20 cellular contexts compared by ENCODE assay signal in genomic region chr18:55605820-55606252, GRCh38. TPM values are rescaled to one million over a fixed set of nuclear protein-coding genes. Genes with fewer than 3 reads are reported as not detected.
DNase-seq lines count a peak whose midpoint lies in the region; ATAC-seq, FAIRE-seq and TF ChIP-seq lines count a peak whose summit lies in the region.
"Had no signal": no experiment of that assay in that cellular context is flagged by ENCODE, and none has a peak within 500 bp of the region (broad histone marks: within the 10 kb centered on the region; RNA-seq: fewer than 3 reads in every experiment).

No MANE protein-coding gene starts in this region.

- SMC1A ChIA-PET in GM12878 (lab: Charles Lee; ENCODE audit: uncharacterized antibody, unreplicated experiment) = interaction anchor here (0.8 kb wide), 1 partner anchor 10 kb away, joined by 3 read pairs; no protein-coding TSS in a partner anchor

- DNase-seq in GM12878 (ENCODE audit: low read depth, low spot score) (no peak), osteocyte (ENCODE audit: extremely low spot score, unreplicated experiment) (no peak), GOT3 (lab: John Stamatoyannopoulos, UW) (no peak), midbrain (lab: John Stamatoyannopoulos, UW) (no peak), left cardiac atrium (no peak)
- DNase-seq: activated CD4-positive, alpha-beta memory T cell treated with anti-CD3 and anti-CD28 coated beads, Interleukin-2, amount 10 ng/mL, durations not matched to agents 7 days and 5 days; activated gamma-delta T cell; DND-41; naive thymus-derived CD4-positive, alpha-beta T cell; NCI-H1417; NCI-H446 treated with DMSO at 0.1 percent for 48 hours; T-helper 9 cell had no signal

- no TSS peak for BruUV-seq in GM12878 (replicated peaks; lab: Mats Ljungman, UMichigan)

- ATAC-seq in GM18873 (IDR thresholded peaks at IDR 0.05; ENCODE audit: low FRiP score, unreplicated experiment) (peak; percentile 89), GM21576 (IDR thresholded peaks at IDR 0.05; ENCODE audit: unreplicated experiment) (peak; percentile 88), HG03039 (IDR thresholded peaks at IDR 0.05; ENCODE audit: unreplicated experiment) (peak; percentile 70), GM12878 (no peak), left cardiac atrium (no peak)
- ATAC-seq: naive thymus-derived CD4-positive, alpha-beta T cell had no signal

- H3K36me3 Mint-ChIP-seq in osteocyte (ENCODE audit: unreplicated experiment) = no peaks in the 10 kb centered on the region
- H3K36me3 Mint-ChIP-seq: IgD-negative memory B cell; naive thymus-derived CD4-positive, alpha-beta T cell had no signal

- TF ChIP-seq EP300 in GM12878 (IDR thresholded peaks at IDR 0.05; ENCODE audit: borderline replicate concordance in 1 of 2, control insufficient read depth in 1 of 2, low read depth in 2 of 2, low read length in 2 of 2) = no peak

- H3K36me3 ChIP-seq in GM12878 (ENCODE audit: control insufficient read depth in 2 of 2, insufficient read depth in 2 of 2, low read length in 1 of 2) = no peaks in the 10 kb centered on the region

- H3K27me3 ChIP-seq in GM12878 (replicated peaks in 1 of 2; ENCODE audit: control insufficient read depth in 2 of 2, insufficient read depth in 2 of 2, low read length in 1 of 2) = no peaks in the 10 kb centered on the region; a peak in 1 of 4 replicates

- CTCF ChIA-PET in GM12878 (lab: Yijun Ruan, JAX) = interaction anchor here (0.8 kb wide), 1 partner anchor 179 kb away, joined by 3 read pairs; no protein-coding TSS in a partner anchor

- no peak overlapping the region for H3K9ac ChIP-seq in GM12878 (ENCODE audit: control insufficient read depth, insufficient read depth, low read length)

- no peak for TF ChIP-seq RAD21 in GM12878 (IDR thresholded peaks at IDR 0.05; ENCODE audit: insufficient read depth, low read depth, low read length)

- no peak overlapping the region for H3K4me3 ChIP-seq in GM12878

- no peaks in the 10 kb centered on the region for H3K79me2 ChIP-seq in GM12878 (ENCODE audit: control insufficient read depth, insufficient read depth, low read length)

- no peak overlapping the region for H3K4me2 ChIP-seq in GM12878 (ENCODE audit: control insufficient read depth, insufficient read depth)

- H3K27me3 Mint-ChIP-seq in osteocyte (ENCODE audit: unreplicated experiment) = no peaks in the 10 kb centered on the region
- H3K27me3 Mint-ChIP-seq: activated CD4-positive, alpha-beta memory T cell treated with anti-CD3 and anti-CD28 coated beads, Interleukin-2, amount 10 ng/mL, durations not matched to agents 7 days and 5 days; stimulated activated naive CD8-positive, alpha-beta T cell treated with anti-CD3 and anti-CD28 coated beads, Interleukin-15, Interleukin-2, amounts not matched to agents 100 ng/mL and 50 ng/mL, for 24 hours had no signal

- H3K27ac Mint-ChIP-seq in osteocyte (ENCODE audit: unreplicated experiment) = no peak overlapping the region
- H3K27ac Mint-ChIP-seq: activated CD4-positive, alpha-beta memory T cell treated with anti-CD3 and anti-CD28 coated beads, Interleukin-2, amount 10 ng/mL, durations not matched to agents 7 days and 5 days; IgD-negative memory B cell; naive thymus-derived CD4-positive, alpha-beta T cell; stimulated activated naive CD8-positive, alpha-beta T cell treated with anti-CD3 and anti-CD28 coated beads, Interleukin-15, Interleukin-2, amounts not matched to agents 100 ng/mL and 50 ng/mL, for 24 hours had no signal

- H4K20me1 ChIP-seq in GM12878 (ENCODE audit: control insufficient read depth, insufficient read depth) = no peaks in the 10 kb centered on the region

- FAIRE-seq in GM12878 (lab: Jason Lieb, UNC) = no peak
- FAIRE-seq: endometrium, GM18507 had no signal

- 2% methylated on average over 5 of the region's 5 CpGs for WGBS in GM12878 (ENCODE audit: insufficient coverage, insufficient replicate concordance, low lambda C conversion rate, missing lambda C conversion rate)

- RAD21 ChIA-PET in GM12878 (lab: Charles Lee; ENCODE audit: unreplicated experiment) = no interaction called here

- TF ChIP-seq CTCF in GM12878 (IDR thresholded peaks at IDR 0.05 in 2 of 3, conservative IDR thresholded peaks at IDR 0.05 in 1 of 3; ENCODE audit: control insufficient read depth in 2 of 3, extremely low read depth in 1 of 3, insufficient read depth in 1 of 3, low read depth in 3 of 3, low read length in 3 of 3) (no peak), osteocyte (IDR thresholded peaks at IDR 0.05) (no peak)

- H3K4me1 Mint-ChIP-seq in osteocyte (ENCODE audit: unreplicated experiment) = no peaks in the 10 kb centered on the region
- H3K4me1 Mint-ChIP-seq: activated CD4-positive, alpha-beta memory T cell treated with anti-CD3 and anti-CD28 coated beads, Interleukin-2, amount 10 ng/mL, durations not matched to agents 7 days and 5 days; naive thymus-derived CD4-positive, alpha-beta T cell had no signal

- intact Hi-C loops in GM12878 (cut with micrococcal nuclease; ENCODE audit: unreplicated experiment) = no loop called here
- intact Hi-C loops in left cardiac atrium (cut with DNase I) = no loop called here

- no peak overlapping the region for H3K4me3 Mint-ChIP-seq in osteocyte (ENCODE audit: unreplicated experiment)
- H3K4me3 Mint-ChIP-seq: activated CD4-positive, alpha-beta memory T cell treated with anti-CD3 and anti-CD28 coated beads, Interleukin-2, amount 10 ng/mL, durations not matched to agents 7 days and 5 days; naive thymus-derived CD4-positive, alpha-beta T cell; stimulated activated naive CD8-positive, alpha-beta T cell treated with anti-CD3 and anti-CD28 coated beads, Interleukin-15, Interleukin-2, amounts not matched to agents 100 ng/mL and 50 ng/mL, for 24 hours had no signal

- no peak for TF ChIP-seq POLR2A in GM12878 (IDR thresholded peaks at IDR 0.05; ENCODE audit: low read depth, low read length)

- POLR2A ChIA-PET in GM12878 (lab: Charles Lee) = no interaction called here

- in situ Hi-C loops in GM12878 (cut with MboI) = no loop called here

- H2AFZ ChIP-seq in GM12878 (ENCODE audit: control insufficient read depth, low read depth, low read length) = no peak overlapping the region

- H3K9me3 ChIP-seq in GM12878 (replicated peaks; ENCODE audit: control insufficient read depth, insufficient read depth, low read length) = no peaks in the 10 kb centered on the region

- no peaks in the 10 kb centered on the region for H3K9me3 Mint-ChIP-seq in osteocyte (ENCODE audit: unreplicated experiment)
- H3K9me3 Mint-ChIP-seq: activated CD4-positive, alpha-beta memory T cell treated with anti-CD3 and anti-CD28 coated beads, Interleukin-2, amount 10 ng/mL, durations not matched to agents 7 days and 5 days; stimulated activated naive CD8-positive, alpha-beta T cell treated with anti-CD3 and anti-CD28 coated beads, Interleukin-15, Interleukin-2, amounts not matched to agents 100 ng/mL and 50 ng/mL, for 24 hours had no signal

- no peak overlapping the region for H3K27ac ChIP-seq in GM12878 (ENCODE audit: control insufficient read depth, insufficient read depth)
- H3K27ac ChIP-seq: RWPE1 had no signal

- H3K4me1 ChIP-seq in GM12878 (ENCODE audit: control insufficient read depth, insufficient read depth, low read length) = no peaks in the 10 kb centered on the region

TF ChIP-seq in GM12878, 131 proteins besides CTCF, POLR2A, EP300 and RAD21 (continues in another document):
- TF ChIP-seq ZNF687 (IDR thresholded peaks at IDR 0.05) = no peak

RNA-seq across cellular contexts. Expression of gene TCF4, which starts 17.8 kb away (rescaled TPM):
- total RNA-seq in GM12878 (2013; cell fraction: nucleolus; rRNA removed) = 459 and 490 TPM in 2 replicates
- 46.2 and 46.8 TPM in 2 replicates for total RNA-seq in GM12878 (2014; rRNA removed)
- total RNA-seq in GM12878 (2014; rRNA removed; fragmentation: Illumina TruSeq; extraction: Trizol) = 42.8 and 43.1 TPM in 2 replicates
- total RNA-seq in GM12878 (2021) = 33.6 and 33.8 TPM in 2 replicates
- 38.5 TPM for polyA plus RNA-seq in GM12878 (2011; ENCODE audit: low read depth)
- 83.0 and 94.0 TPM in 2 replicates for polyA plus RNA-seq in GM12878 (2011; rRNA removed)
- 57.3 and 71.8 TPM in 2 replicates for polyA plus RNA-seq in GM12878 (2011; cell fraction: cytosol; rRNA removed)
- 110 and 118 TPM in 2 replicates for polyA plus RNA-seq in GM12878 (2011; cell fraction: nucleus; rRNA removed)
- 29.0 and 31.4 TPM in 2 replicates for polyA plus RNA-seq in GM12878 (2012)
- polyA plus RNA-seq in GM12878 (2014; fragmentation: Illumina TruSeq; extraction: Trizol) = 25.0 and 28.1 TPM in 2 replicates
- 10 to 100 TPM; 15.2 to 43.6 TPM for polyA plus RNA-seq in GM12878 (2014; fragmentation: Nextera tagmentation; extraction: Ambion mirVana)
- polyA plus RNA-seq in GM12878 (2014; rRNA removed) = 22.6 and 27.1 TPM in 2 replicates
- polyA plus RNA-seq in GM12878 (2016; fragmentation: Nextera tagmentation; extraction: Ambion mirVana) = 10 to 100 TPM; 26.7 to 29.2 TPM
- 329 and 330 TPM in 2 replicates for polyA minus RNA-seq in GM12878 (2011; rRNA and poly(A)+ RNA removed)
- polyA minus RNA-seq in GM12878 (2011; cell fraction: cytosol; rRNA and poly(A)+ RNA removed) = 57.5 and 74.6 TPM in 2 replicates
- 271 and 354 TPM in 2 replicates for polyA minus RNA-seq in GM12878 (2011; cell fraction: nucleus; rRNA and poly(A)+ RNA removed)
- 73.5 and 77.3 TPM in 2 replicates for total RNA-seq in osteocyte
- 10 to 100 TPM; 58.5 to 77.4 TPM for total RNA-seq in left cardiac atrium

Comparison
In these comparisons a context has a peak if more than half of its experiments do, and no peak if none do; other contexts are left out.
1. ATAC-seq: peak in GM18873 (single experiment), GM21576 (single experiment) and HG03039 (single experiment); none in GM12878 (single experiment) and left cardiac atrium (0 of 2).